16 cellular contexts compared by ENCODE assay signal in genomic region chr1:161768986-161769672, GRCh38. TPM values are rescaled to one million over a fixed set of nuclear protein-coding genes. Genes with fewer than 3 reads are reported as not detected.
DNase-seq lines count a peak whose midpoint lies in the region; ATAC-seq and TF ChIP-seq lines count a peak whose summit lies in the region.
"Had no signal": no experiment of that assay in that cellular context is flagged by ENCODE, and none has a peak within 500 bp of the region (broad histone marks: within the 10 kb centered on the region; RNA-seq: fewer than 3 reads in every experiment).

No MANE protein-coding gene starts in this region.

- ATAC-seq in activated T-helper 17 cell treated with anti-CD3 and anti-CD28 coated beads, Interleukin-2, amount 50 U/mL, for 72 hours (replicated peaks), result no peak
- ATAC-seq: HCT116 had no signal

- H3K14ac ChIP-seq in mesenchymal stem cell (ENCODE audit: low read length in 2 of 2), result no peak overlapping the region

- H4K91ac ChIP-seq in mesenchymal stem cell (ENCODE audit: low read length), result no peak overlapping the region

- H2AK5ac ChIP-seq in mesenchymal stem cell (ENCODE audit: low read length, severe bottlenecking), result no peak overlapping the region

- no peaks in the 10 kb centered on the region for H3K36me3 ChIP-seq in A673 (ENCODE audit: insufficient read depth, low read length, poor library complexity, severe bottlenecking)
- no peaks in the 10 kb centered on the region for H3K36me3 ChIP-seq in mesenchymal stem cell (ENCODE audit: control insufficient read depth in 1 of 2, insufficient read depth in 2 of 2, low read depth in 1 of 2, low read length in 2 of 2)

- H3K9ac ChIP-seq in mesenchymal stem cell (ENCODE audit: low read length), result no peak overlapping the region

- CTCF ChIA-PET in A673 (lab: Charles Lee), result no interaction called here

- no peak overlapping the region for H4K8ac ChIP-seq in mesenchymal stem cell (ENCODE audit: low read length)

- H3K9me3 Mint-ChIP-seq in activated T-helper 17 cell treated with anti-CD3 and anti-CD28 coated beads, Interleukin-2, amount 50 U/mL, for 72 hours, result no peaks in the 10 kb centered on the region
- H3K9me3 Mint-ChIP-seq in osteocyte (ENCODE audit: unreplicated experiment), result no peaks in the 10 kb centered on the region

- no TSS peak for BruUV-seq in A673 (replicated peaks; lab: Mats Ljungman, UMichigan)

- H3K27ac Mint-ChIP-seq in activated T-helper 17 cell treated with anti-CD3 and anti-CD28 coated beads, Interleukin-2, amount 50 U/mL, for 72 hours, result no peak overlapping the region
- no peak overlapping the region for H3K27ac Mint-ChIP-seq in osteocyte (ENCODE audit: unreplicated experiment)

- no peak overlapping the region for H3K18ac ChIP-seq in mesenchymal stem cell (ENCODE audit: low read depth in 1 of 2, low read length in 2 of 2)

- H3K4ac ChIP-seq in mesenchymal stem cell (ENCODE audit: low read depth in 1 of 2, low read length in 2 of 2), result no peak overlapping the region

- H3K36me3 Mint-ChIP-seq in activated T-helper 17 cell treated with anti-CD3 and anti-CD28 coated beads, Interleukin-2, amount 50 U/mL, for 72 hours (ENCODE audit: low read depth), result peaks cover 20% of the 10 kb centered on the region
- no peaks in the 10 kb centered on the region for H3K36me3 Mint-ChIP-seq in osteocyte (ENCODE audit: unreplicated experiment)

- intact Hi-C loops in A673 (cut with micrococcal nuclease; ENCODE audit: unreplicated experiment), result loop anchor here (10.0 kb wide), 2 partner anchors 266 to 506 kb away; no protein-coding TSS in a partner anchor

- H3K27me3 ChIP-seq in A673 (replicated peaks; ENCODE audit: insufficient read depth, low read depth, low read length, poor library complexity) (no peaks in the 10 kb centered on the region), mesenchymal stem cell (ENCODE audit: control insufficient read depth in 1 of 2, insufficient read depth in 1 of 2, low read length in 2 of 2) (no peaks in the 10 kb centered on the region)

- H3K4me3 ChIP-seq in A673 (ENCODE audit: low read depth, low read length, poor library complexity, severe bottlenecking) (no peak overlapping the region), mesenchymal stem cell (ENCODE audit: insufficient read depth in 1 of 2, low read depth in 1 of 2, low read length in 2 of 2) (no peak overlapping the region)

- no peak overlapping the region for H3K23ac ChIP-seq in mesenchymal stem cell (ENCODE audit: low read length in 2 of 2)

- H3K4me1 Mint-ChIP-seq in activated T-helper 17 cell treated with anti-CD3 and anti-CD28 coated beads, Interleukin-2, amount 50 U/mL, for 72 hours, result peaks cover 20% of the 10 kb centered on the region
- H3K4me1 Mint-ChIP-seq in osteocyte (ENCODE audit: unreplicated experiment), result peaks cover 27% of the 10 kb centered on the region

- peak overlapping the region; percentile 97 for H3K4me3 Mint-ChIP-seq in activated T-helper 17 cell treated with anti-CD3 and anti-CD28 coated beads, Interleukin-2, amount 50 U/mL, for 72 hours
- H3K4me3 Mint-ChIP-seq in osteocyte (ENCODE audit: unreplicated experiment), result no peak overlapping the region

- no peak overlapping the region for H2BK5ac ChIP-seq in mesenchymal stem cell (ENCODE audit: low read depth, low read length, poor library complexity, severe bottlenecking)

- no peak overlapping the region for H2AFZ ChIP-seq in mesenchymal stem cell (ENCODE audit: low read depth, low read length)

- POLR2A ChIA-PET in A673 (lab: Charles Lee; ENCODE audit: low non-redundant PET), result no interaction called here

- H2BK12ac ChIP-seq in mesenchymal stem cell (ENCODE audit: low read length in 2 of 2), result no peak overlapping the region

- H3K27ac ChIP-seq in A673 (ENCODE audit: low read depth, low read length, poor library complexity, severe bottlenecking) (no peak overlapping the region), epithelial cell of prostate (peak overlapping the region; percentile 33), mesenchymal stem cell (ENCODE audit: low read length, poor library complexity, severe bottlenecking) (no peak overlapping the region)
- H3K27ac ChIP-seq: C4-2B, RWPE1 had no signal

- no peak overlapping the region for H2BK15ac ChIP-seq in mesenchymal stem cell (ENCODE audit: low read depth, poor library complexity, severe bottlenecking)

- H2BK120ac ChIP-seq in mesenchymal stem cell (ENCODE audit: low read depth, low read length), result no peak overlapping the region

- TF ChIP-seq CTCF in A673 (conservative IDR thresholded peaks at IDR 0.05; ENCODE audit: low read depth, low read length) (no peak), osteocyte (IDR thresholded peaks at IDR 0.05) (no peak)

- H3K4me1 ChIP-seq in A673 (ENCODE audit: insufficient read depth, low read length, poor library complexity, severe bottlenecking), result peaks cover 9% of the 10 kb centered on the region
- H3K4me1 ChIP-seq in mesenchymal stem cell (ENCODE audit: control insufficient read depth, insufficient read depth, low read depth, low read length), result peaks cover 2% of the 10 kb centered on the region

- H3K4me2 ChIP-seq in mesenchymal stem cell (ENCODE audit: low read length, poor library complexity, severe bottlenecking), result no peak overlapping the region

- H3K9me3 ChIP-seq in A673 (ENCODE audit: low read depth, low read length, poor library complexity, severe bottlenecking), result no peaks in the 10 kb centered on the region
- H3K9me3 ChIP-seq in mesenchymal stem cell (ENCODE audit: control insufficient read depth, low read length), result no peaks in the 10 kb centered on the region

- DNase-seq in A673 (ENCODE audit: low spot score) (peak; percentile 6), EL (peak; percentile 7), epithelial cell of prostate (ENCODE audit: low read depth, low spot score) (no peak), mesenchymal stem cell (no peak), osteocyte (ENCODE audit: extremely low spot score, unreplicated experiment) (no peak)
- DNase-seq in stimulated activated naive CD4-positive, alpha-beta T cell (lab: John Stamatoyannopoulos, UW), result no peak
- DNase-seq: IMR-90, MV-4-11, NCI-H1417 treated with DMSO at 0.1 percent for 48 hours, NCI-H1930, NCI-H2171, NCI-H446 had no signal

- H3K27me3 Mint-ChIP-seq in activated T-helper 17 cell treated with anti-CD3 and anti-CD28 coated beads, Interleukin-2, amount 50 U/mL, for 72 hours, result no peaks in the 10 kb centered on the region
- H3K27me3 Mint-ChIP-seq in osteocyte (ENCODE audit: unreplicated experiment), result no peaks in the 10 kb centered on the region

- H3K79me1 ChIP-seq in mesenchymal stem cell (replicated peaks; ENCODE audit: low read length, poor library complexity, severe bottlenecking), result peaks cover 5% of the 10 kb centered on the region

RNA-seq across cellular contexts. Expression of gene ATF6, which starts 3.0 kb away (rescaled TPM):
- total RNA-seq in A673 (2021) (21.8 and 24.4 TPM in 2 replicates), osteocyte (29.7 and 32.2 TPM in 2 replicates)
- 10 to 100 TPM; 17.5 to 24.9 TPM for total RNA-seq in activated T-helper 17 cell treated with anti-CD3 and anti-CD28 coated beads, Interleukin-2, amount 50 U/mL, for 72 hours
- 19.4 TPM for polyA plus RNA-seq in mesenchymal stem cell (2013, experiment 1 of 2)
- polyA plus RNA-seq in mesenchymal stem cell (2013, experiment 2 of 2), result 19.9 TPM

RNA-seq across cellular contexts. Expression of gene DUSP12, which starts 19.5 kb away (rescaled TPM):
- total RNA-seq in A673 (2021) (62.9 and 63.6 TPM in 2 replicates), osteocyte (20.1 and 21.8 TPM in 2 replicates)
- 10 to 100 TPM; 12.0 to 16.7 TPM for total RNA-seq in activated T-helper 17 cell treated with anti-CD3 and anti-CD28 coated beads, Interleukin-2, amount 50 U/mL, for 72 hours
- 30.5 TPM for polyA plus RNA-seq in mesenchymal stem cell (2013, experiment 1 of 2)
- 31.0 TPM for polyA plus RNA-seq in mesenchymal stem cell (2013, experiment 2 of 2)

RNA-seq across cellular contexts. Expression of gene FCRLB, which starts 47.8 kb away (rescaled TPM):
- total RNA-seq in A673 (2021) (0.35 and 0.67 TPM in 2 replicates), osteocyte (0.27 TPM in 1 of 2 replicates, not detected in the other)
- not detected for total RNA-seq in activated T-helper 17 cell treated with anti-CD3 and anti-CD28 coated beads, Interleukin-2, amount 50 U/mL, for 72 hours
- 1.5 TPM for polyA plus RNA-seq in mesenchymal stem cell (2013, experiment 1 of 2)
- polyA plus RNA-seq in mesenchymal stem cell (2013, experiment 2 of 2), result 1.5 TPM

Comparison
In these comparisons a context has a peak if more than half of its experiments do, and no peak if none do; other contexts are left out.
1. DNase-seq: peak in A673 (single experiment) and EL (single experiment); none in epithelial cell of prostate (single experiment), mesenchymal stem cell (single experiment), osteocyte (single experiment) and stimulated activated naive CD4-positive, alpha-beta T cell (0 of 6).